Comparison of ENCODE assay signal across 9 cellular contexts in the genomic region with DNA sequence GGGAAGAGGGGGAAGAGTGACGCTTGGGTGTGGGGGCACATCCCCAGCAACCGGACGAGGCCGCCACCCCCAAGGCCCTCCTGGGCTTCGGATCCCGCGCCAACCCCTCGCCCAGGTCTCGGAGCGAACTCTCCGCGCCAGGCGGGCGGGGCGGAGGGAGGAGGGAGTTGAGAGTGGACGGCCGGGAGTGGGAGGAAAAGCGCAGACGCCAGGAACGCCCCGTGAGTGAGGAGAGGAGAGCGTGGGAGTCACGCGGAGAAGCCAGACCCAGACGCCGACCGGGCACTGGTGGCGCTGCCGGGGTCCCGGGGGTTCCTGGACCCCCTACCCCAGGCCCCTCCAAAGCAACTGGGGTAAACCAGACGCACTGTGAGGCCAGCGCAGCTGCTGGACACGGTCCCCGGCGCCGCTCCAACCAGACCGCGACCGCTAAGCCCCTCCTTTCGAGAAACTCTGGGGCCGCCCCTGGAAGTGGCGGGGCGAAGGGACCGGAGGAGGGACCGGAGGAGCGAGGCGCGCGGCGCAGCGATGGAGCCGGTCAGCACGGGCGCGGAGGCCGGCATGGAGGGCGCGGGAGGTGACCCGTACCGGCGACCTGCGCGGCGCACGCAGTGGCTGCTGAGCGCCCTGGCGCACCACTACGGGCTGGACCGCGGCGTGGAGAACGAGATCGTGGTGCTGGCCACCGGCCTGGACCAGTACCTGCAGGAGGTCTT. TPM values are rescaled to one million over a fixed set of nuclear protein-coding genes. Genes with fewer than 3 reads are reported as not detected.
DNase-seq lines count a peak whose midpoint lies in the region; ATAC-seq and TF ChIP-seq lines count a peak whose summit lies in the region.
"Had no signal": no experiment of that assay in that cellular context is flagged by ENCODE, and none has a peak within 500 bp of the region (broad histone marks: within the 10 kb centered on the region; RNA-seq: fewer than 3 reads in every experiment).

A gene with protein sequence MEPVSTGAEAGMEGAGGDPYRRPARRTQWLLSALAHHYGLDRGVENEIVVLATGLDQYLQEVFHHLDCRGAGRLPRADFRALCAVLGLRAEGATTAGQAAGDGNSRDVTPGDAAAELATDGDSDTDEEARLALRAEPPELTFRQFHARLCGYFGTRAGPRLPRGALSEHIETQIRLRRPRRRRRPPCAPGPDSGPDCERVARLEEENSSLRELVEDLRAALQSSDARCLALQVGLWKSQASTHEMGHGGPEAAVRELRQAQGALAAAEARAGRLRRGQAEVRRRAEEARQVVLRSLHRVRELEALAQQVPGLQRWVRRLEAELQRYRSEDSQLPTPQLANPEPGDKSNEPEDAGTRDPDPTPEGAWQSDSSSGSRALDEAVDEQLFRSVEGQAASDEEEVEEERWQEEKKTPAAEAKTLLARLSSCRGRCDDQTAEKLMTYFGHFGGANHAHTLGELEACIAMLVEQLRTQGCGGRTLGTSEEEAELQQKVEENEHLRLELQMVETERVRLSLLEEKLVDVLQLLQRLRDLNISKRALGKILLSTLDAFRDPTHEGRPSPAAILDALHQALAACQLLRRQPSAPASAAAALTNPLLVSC (plus strand): TSS at position 204 of the 716 bp plus-strand sequence. CDS start 325 bp downstream, at position 529.

- H3K27me3 ChIP-seq in CD8-positive, alpha-beta memory T cell (ENCODE audit: insufficient read depth, low read length, poor library complexity, severe bottlenecking) = peaks cover 14% of the 10 kb centered on the region
- H3K27me3 ChIP-seq in SJCRH30 (no peaks in the 10 kb centered on the region), esophagus (ENCODE audit: control insufficient read depth in 1 of 2, insufficient read depth in 2 of 2, low read length in 2 of 2) (peaks cover 0 to 6% of the 10 kb centered on the region in 2 donors), PC-9 (ENCODE audit: insufficient read depth, low read depth) (peaks cover 20% of the 10 kb centered on the region; the same call in 1 of the 2 replicates)

- H3K4me3 ChIP-seq in CD8-positive, alpha-beta memory T cell (ENCODE audit: low read length) = no peak within 1 kb of the TSS
- H3K4me3 ChIP-seq in SJCRH30 (peak within 1 kb of the TSS; percentile 50), esophagus (ENCODE audit: low read depth in 1 of 2, low read length in 2 of 2) (peak within 1 kb of the TSS; percentile 34 to 37), PC-9 (no peak within 1 kb of the TSS)

- peak within 1 kb of the TSS; percentile 29 to 79 (median 49) for H3K4me3 Mint-ChIP-seq in CD8-positive, alpha-beta memory T cell
- H3K4me3 Mint-ChIP-seq in nephron = peak within 1 kb of the TSS; percentile 79 to 82 (median 80)

- H3K27ac Mint-ChIP-seq in CD8-positive, alpha-beta memory T cell = peak within 1 kb of the TSS in 1 of 8 donors; percentile 21
- H3K27ac Mint-ChIP-seq in nephron = peak within 1 kb of the TSS in 2 of 3 experiments; percentile 33 to 45

- no TSS peak for BruUV-seq in PC-9 (replicated peaks; lab: Mats Ljungman, UMichigan)

- H3F3A ChIP-seq in PC-9 (ENCODE audit: insufficient read depth, low read depth) = no peaks in the 10 kb centered on the region

- H4K20me1 ChIP-seq in PC-9 (ENCODE audit: insufficient read depth) = no peaks in the 10 kb centered on the region; the same call in 1 of the 2 replicates

- peaks cover 0 to 4% (median 0%) of the 10 kb centered on the region in 3 donors for H3K36me3 Mint-ChIP-seq in CD8-positive, alpha-beta memory T cell
- H3K36me3 Mint-ChIP-seq in nephron (ENCODE audit: low read depth) = no peaks in the 10 kb centered on the region

- peaks cover 16% of the 10 kb centered on the region for H3K4me1 ChIP-seq in CD8-positive, alpha-beta memory T cell (ENCODE audit: insufficient read depth, low read length)
- H3K4me1 ChIP-seq in SJCRH30 = no peaks in the 10 kb centered on the region
- H3K4me1 ChIP-seq in esophagus (ENCODE audit: control insufficient read depth in 2 of 2, insufficient read depth in 2 of 2, low read length in 1 of 2) = peaks cover 4 to 31% of the 10 kb centered on the region in 2 donors
- H3K4me1 ChIP-seq in PC-9 (replicated peaks; ENCODE audit: insufficient read depth) = no peaks in the 10 kb centered on the region

- H3K79me2 ChIP-seq in PC-9 (ENCODE audit: low read depth) = no peaks in the 10 kb centered on the region

- TF ChIP-seq CTCF in nephron (IDR thresholded peaks at IDR 0.05; ENCODE audit: unreplicated experiment in 3 of 3) (no peak), PC-9 (conservative IDR thresholded peaks at IDR 0.05) (no peak)

- H3K9me2 ChIP-seq in PC-9 (ENCODE audit: insufficient read depth) = no peaks in the 10 kb centered on the region

- 1 to 2% methylated on average over 69 to 74 of the region's 74 CpGs for WGBS in esophagus, 2 donors

- no peaks in the 10 kb centered on the region for H3K9me3 Mint-ChIP-seq in CD8-positive, alpha-beta memory T cell
- H3K9me3 Mint-ChIP-seq in nephron = peaks cover 2% of the 10 kb centered on the region

- H2AFZ ChIP-seq in PC-9 = no peak within 1 kb of the TSS

- intact Hi-C loops in PC-9 (cut with micrococcal nuclease; ENCODE audit: unreplicated experiment) = no loop called here

- no peak within 1 kb of the TSS for H3K27ac ChIP-seq in CD8-positive, alpha-beta memory T cell (ENCODE audit: low read depth, low read length)
- no peak within 1 kb of the TSS for H3K27ac ChIP-seq in SJCRH30
- peak within 1 kb of the TSS; percentile 34 to 70 for H3K27ac ChIP-seq in esophagus (ENCODE audit: low read depth in 2 of 2, low read length in 1 of 2)
- H3K27ac ChIP-seq in PC-9 = no peak within 1 kb of the TSS

- no peak for DNase-seq in CD8-positive, alpha-beta memory T cell
- DNase-seq in SJCRH30 (peak; percentile 19 to 25), PC-9 (no peak), SKM-1 treated with dmso at 0.1 percent for 144 hours (lab: John Stamatoyannopoulos, UW; ENCODE audit: unreplicated experiment) (no peak), RPMI8226 (no peak)

- H3K36me3 ChIP-seq in CD8-positive, alpha-beta memory T cell (ENCODE audit: insufficient read depth, low read length) = no peaks in the 10 kb centered on the region
- H3K36me3 ChIP-seq in SJCRH30 (no peaks in the 10 kb centered on the region), esophagus (ENCODE audit: control insufficient read depth in 2 of 2, insufficient read depth in 2 of 2, low read length in 1 of 2) (no peaks in the 10 kb centered on the region), PC-9 (ENCODE audit: low read depth) (no peaks in the 10 kb centered on the region)

- ATAC-seq in HG03521 (IDR thresholded peaks at IDR 0.05; ENCODE audit: unreplicated experiment) = no peak

- CTCF ChIA-PET in CD8-positive, alpha-beta memory T cell (lab: Charles Lee) = interaction anchor here (1.2 to 8.4 kb wide), 3 partner anchors 11 to 31 kb away, joined by 3 to 98 read pairs (median 4); no protein-coding TSS in a partner anchor
- CTCF ChIA-PET in PC-9 (lab: Charles Lee) = no interaction called here

- peaks cover 33 to 38% of the 10 kb centered on the region in 2 donors for H3K27me3 Mint-ChIP-seq in CD8-positive, alpha-beta memory T cell
- peaks cover 76% of the 10 kb centered on the region for H3K27me3 Mint-ChIP-seq in nephron (ENCODE audit: low read depth)

- H3K4me1 Mint-ChIP-seq in CD8-positive, alpha-beta memory T cell = peaks cover 23 to 43% (median 30%) of the 10 kb centered on the region in 3 donors
- peaks cover 50% of the 10 kb centered on the region for H3K4me1 Mint-ChIP-seq in nephron

- H3K4me2 ChIP-seq in PC-9 = no peak within 1 kb of the TSS

- POLR2A ChIA-PET in CD8-positive, alpha-beta memory T cell (lab: Charles Lee) = interaction anchor here (0.8 kb wide), 1 partner anchor 16 kb away, joined by 3 read pairs; no protein-coding TSS in a partner anchor
- POLR2A ChIA-PET in PC-9 (lab: Charles Lee; ENCODE audit: unreplicated experiment) = no interaction called here

- no peaks in the 10 kb centered on the region for H3K9me3 ChIP-seq in CD8-positive, alpha-beta memory T cell (ENCODE audit: low read length)
- H3K9me3 ChIP-seq in SJCRH30 (replicated peaks) (peaks cover 7% of the 10 kb centered on the region; the same call in 1 of the 2 replicates), esophagus (ENCODE audit: control insufficient read depth in 2 of 2, insufficient read depth in 1 of 2, low read depth in 1 of 2, low read length in 1 of 2) (no peaks in the 10 kb centered on the region), PC-9 (ENCODE audit: insufficient read depth, low read depth) (no peaks in the 10 kb centered on the region)

RNA-seq across cellular contexts. Expression of the gene that starts here (rescaled TPM):
- under 1 TPM in 1 of 2 experiments, not detected in 1; 0.11 TPM for total RNA-seq in CD8-positive, alpha-beta memory T cell
- 0.22 TPM for polyA plus RNA-seq in CD8-positive, alpha-beta memory T cell
- 0.05 and 0.08 TPM in 2 replicates for total RNA-seq in SJCRH30 (2014; rRNA removed; shearing (Covaris generic))
- polyA plus RNA-seq in esophagus = 1 to 10 TPM in 1 of 2 donors, under 1 TPM in 1; 0.96 to 1.0 TPM
- 0.24 and 0.43 TPM in 2 replicates for total RNA-seq in PC-9 (2021)
- total RNA-seq: epithelial cell of proximal tubule had no signal

Comparison
In these comparisons a context has a peak if more than half of its experiments do, and no peak if none do; other contexts are left out.
1. Peak in DNase-seq and H3K4me3 ChIP-seq in SJCRH30; RNA of the gene not detected or under 1 TPM.
2. H3K27ac ChIP-seq: peak in esophagus (2 of 2); none in CD8-positive, alpha-beta memory T cell (single experiment), SJCRH30 (single experiment) and PC-9 (single experiment).
3. H3K4me3 ChIP-seq: peak in esophagus (2 of 2); none in CD8-positive, alpha-beta memory T cell (single experiment) and PC-9 (single experiment).